16 cellular contexts compared by ENCODE assay signal in the genomic region with DNA sequence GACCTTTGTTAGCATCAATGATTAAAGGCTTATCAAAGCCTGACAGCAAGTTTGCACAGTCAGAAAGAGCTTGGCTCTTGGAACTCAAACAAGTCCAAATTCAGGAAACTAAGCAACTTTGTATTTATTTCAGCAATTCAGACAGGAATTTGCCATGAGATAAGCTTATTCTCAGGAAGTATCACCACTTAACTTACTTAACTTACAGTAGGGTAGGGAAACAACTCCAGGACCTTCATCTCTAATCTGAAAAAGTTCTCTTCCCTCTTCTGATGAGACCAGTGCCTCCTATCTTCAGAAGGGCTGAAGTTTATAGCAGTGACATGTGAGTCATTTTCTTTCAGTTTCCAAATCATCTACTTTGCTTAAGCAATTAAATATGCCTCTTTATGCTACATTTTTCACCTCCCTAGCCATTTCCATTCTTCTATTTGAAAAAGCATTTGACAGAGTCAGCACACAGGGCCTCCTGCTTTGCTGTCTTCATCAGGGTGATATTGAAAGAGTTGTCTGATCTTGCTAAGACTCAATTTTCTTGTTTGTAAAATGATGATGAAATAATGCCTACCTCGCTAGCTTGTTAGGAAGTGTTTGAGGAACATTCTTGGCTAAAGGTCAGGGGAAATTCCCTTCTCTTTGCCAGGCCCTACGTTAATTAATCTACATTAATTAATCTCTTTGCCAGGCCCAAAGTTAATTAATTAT.
DNase-seq lines count a peak whose midpoint lies in the region; ATAC-seq and TF ChIP-seq lines count a peak whose summit lies in the region.
"Had no signal": no experiment of that assay in that cellular context is flagged by ENCODE, and none has a peak within 500 bp of the region (broad histone marks: within the 10 kb centered on the region; RNA-seq: fewer than 3 reads in every experiment).

No MANE protein-coding gene starts in this region.

- DNase-seq in left ventricle myocardium inferior, result no peak
- no peak for DNase-seq in Right ventricle myocardium superior
- DNase-seq in astrocyte of the spinal cord (ENCODE audit: low read depth, low spot score), result no peak
- DNase-seq in foreskin keratinocyte, result peak; percentile 44 to 54
- DNase-seq in type B pancreatic cell (ENCODE audit: extremely low spot score, unreplicated experiment), result no peak
- no peak for DNase-seq in activated gamma-delta T cell (lab: John Stamatoyannopoulos, UW)
- DNase-seq in OCI-M2 (lab: John Stamatoyannopoulos, UW; ENCODE audit: unreplicated experiment), result no peak
- DNase-seq in activated CD8-positive, alpha-beta T cell treated with anti-CD3 and anti-CD28 coated beads, Interleukin-2, amount 10 ng/mL, durations not matched to agents 7 days and 5 days, result no peak
- DNase-seq: activated T-cell treated with anti-CD3 and anti-CD28 coated beads, Interleukin-2, amount 50 U/mL, for 4 hours; effector memory CD8-positive, alpha-beta T cell; lower lobe of right lung; NCI-H748 treated with DMSO at 0.1 percent for 48 hours; stimulated activated CD4-positive, alpha-beta T cell treated with anti-CD3 and anti-CD28 coated beads, Interleukin-12 subunit alpha, Interleukin-12 subunit beta, amount 100 ng/mL, for 4 hours; T1000 had no signal

- H3K4me3 ChIP-seq in left ventricle myocardium inferior, result no peak overlapping the region
- no peak overlapping the region for H3K4me3 ChIP-seq in astrocyte of the spinal cord (ENCODE audit: low read depth, low read length)
- H3K4me3 ChIP-seq: BLaER1, lower lobe of right lung had no signal

- intact Hi-C loops in left ventricle myocardium inferior (cut with micrococcal nuclease) (no loop called here), Right ventricle myocardium superior (cut with DNase I) (no loop called here)

- TF ChIP-seq CTCF in left ventricle myocardium inferior (IDR thresholded peaks at IDR 0.05; ENCODE audit: borderline replicate concordance) (peak; percentile 45), astrocyte of the spinal cord (IDR thresholded peaks at IDR 0.05; ENCODE audit: low read depth, low read length) (peak; percentile 21), foreskin keratinocyte (conservative IDR thresholded peaks at IDR 0.05) (peak; percentile 65), type B pancreatic cell (conservative IDR thresholded peaks at IDR 0.05) (no peak)

- H3K36me3 Mint-ChIP-seq in type B pancreatic cell, result no peaks in the 10 kb centered on the region
- H3K36me3 Mint-ChIP-seq in activated CD8-positive, alpha-beta T cell treated with anti-CD3 and anti-CD28 coated beads, Interleukin-2, amount 10 ng/mL, durations not matched to agents 7 days and 5 days (ENCODE audit: low read depth), result no peaks in the 10 kb centered on the region
- H3K36me3 Mint-ChIP-seq: stimulated activated memory B cell treated with anti-CD40 and anti-IgM and Interleukin-4, amounts not matched to agents 10 μg/mL and 1 μg/mL and 100 μg/mL, for 72 hours had no signal

- no peaks in the 10 kb centered on the region for H3K27me3 ChIP-seq in left ventricle myocardium inferior (ENCODE audit: low read depth)
- H3K27me3 ChIP-seq in foreskin keratinocyte, result no peaks in the 10 kb centered on the region
- H3K27me3 ChIP-seq: BLaER1 had no signal

- POLR2A ChIA-PET in activated CD8-positive, alpha-beta T cell treated with anti-CD3 and anti-CD28 coated beads, Interleukin-2, amount 10 ng/mL, durations not matched to agents 7 days and 5 days (lab: Charles Lee), result no interaction called here

- in situ Hi-C loops in astrocyte of the spinal cord (cut with HindIII; ENCODE audit: low sequenced_read_pairs), result no loop called here

- CTCF ChIA-PET in activated CD8-positive, alpha-beta T cell treated with anti-CD3 and anti-CD28 coated beads, Interleukin-2, amount 10 ng/mL, durations not matched to agents 7 days and 5 days (lab: Charles Lee), result no interaction called here

- H3K27me3 Mint-ChIP-seq in type B pancreatic cell, result no peaks in the 10 kb centered on the region
- H3K27me3 Mint-ChIP-seq in activated CD8-positive, alpha-beta T cell treated with anti-CD3 and anti-CD28 coated beads, Interleukin-2, amount 10 ng/mL, durations not matched to agents 7 days and 5 days (ENCODE audit: low read depth), result no peaks in the 10 kb centered on the region
- H3K27me3 Mint-ChIP-seq: effector memory CD8-positive, alpha-beta T cell; stimulated activated memory B cell treated with anti-CD40 and anti-IgM and Interleukin-4, amounts not matched to agents 10 μg/mL and 1 μg/mL and 100 μg/mL, for 72 hours had no signal

- H3K27ac Mint-ChIP-seq in type B pancreatic cell, result peak overlapping the region; percentile 27
- no peak overlapping the region for H3K27ac Mint-ChIP-seq in activated CD8-positive, alpha-beta T cell treated with anti-CD3 and anti-CD28 coated beads, Interleukin-2, amount 10 ng/mL, durations not matched to agents 7 days and 5 days
- H3K27ac Mint-ChIP-seq: effector memory CD8-positive, alpha-beta T cell; stimulated activated memory B cell treated with anti-CD40 and anti-IgM and Interleukin-4, amounts not matched to agents 10 μg/mL and 1 μg/mL and 100 μg/mL, for 72 hours had no signal

- no peak overlapping the region for H3K4me3 Mint-ChIP-seq in type B pancreatic cell
- H3K4me3 Mint-ChIP-seq in activated CD8-positive, alpha-beta T cell treated with anti-CD3 and anti-CD28 coated beads, Interleukin-2, amount 10 ng/mL, durations not matched to agents 7 days and 5 days, result no peak overlapping the region
- H3K4me3 Mint-ChIP-seq: activated T-cell treated with anti-CD3 and anti-CD28 coated beads, Interleukin-2, amount 50 U/mL, for 4 hours; effector memory CD8-positive, alpha-beta T cell; stimulated activated memory B cell treated with anti-CD40 and anti-IgM and Interleukin-4, amounts not matched to agents 10 μg/mL and 1 μg/mL and 100 μg/mL, for 72 hours had no signal

- peaks cover 22% of the 10 kb centered on the region for H3K4me1 Mint-ChIP-seq in type B pancreatic cell (ENCODE audit: unreplicated experiment)
- H3K4me1 Mint-ChIP-seq in activated CD8-positive, alpha-beta T cell treated with anti-CD3 and anti-CD28 coated beads, Interleukin-2, amount 10 ng/mL, durations not matched to agents 7 days and 5 days (ENCODE audit: low read depth), result no peaks in the 10 kb centered on the region
- H3K4me1 Mint-ChIP-seq: stimulated activated memory B cell treated with anti-CD40 and anti-IgM and Interleukin-4, amounts not matched to agents 10 μg/mL and 1 μg/mL and 100 μg/mL, for 72 hours had no signal

- no peaks in the 10 kb centered on the region for H3K9me3 ChIP-seq in left ventricle myocardium inferior (replicated peaks)
- H3K9me3 ChIP-seq: BLaER1, lower lobe of right lung had no signal

- H3K27ac ChIP-seq in left ventricle myocardium inferior (replicated peaks) (peak overlapping the region; percentile 41), foreskin keratinocyte (no peak overlapping the region)
- H3K27ac ChIP-seq: BLaER1, lower lobe of right lung had no signal

- no peaks in the 10 kb centered on the region for H3K36me3 ChIP-seq in left ventricle myocardium inferior
- H3K36me3 ChIP-seq: BLaER1, lower lobe of right lung had no signal

- H3K4me1 ChIP-seq in left ventricle myocardium inferior (peaks cover 11% of the 10 kb centered on the region), foreskin keratinocyte (no peaks in the 10 kb centered on the region)
- H3K4me1 ChIP-seq: BLaER1 had no signal

- ATAC-seq in Right ventricle myocardium superior (ENCODE audit: poor library complexity) (no peak), foreskin keratinocyte (peak; percentile 47)
- no peak for ATAC-seq in activated CD8-positive, alpha-beta T cell treated with anti-CD3 and anti-CD28 coated beads, Interleukin-2, amount 10 ng/mL, durations not matched to agents 7 days and 5 days
- ATAC-seq: activated T-cell treated with anti-CD3 and anti-CD28 coated beads, Interleukin-2, amount 50 U/mL, for 4 hours; effector memory CD8-positive, alpha-beta T cell; stimulated activated memory B cell treated with anti-CD40 and anti-IgM and Interleukin-4, amounts not matched to agents 10 μg/mL and 1 μg/mL and 100 μg/mL, for 72 hours had no signal

- H3K9me3 Mint-ChIP-seq in type B pancreatic cell, result no peaks in the 10 kb centered on the region
- peaks cover 3% of the 10 kb centered on the region for H3K9me3 Mint-ChIP-seq in activated CD8-positive, alpha-beta T cell treated with anti-CD3 and anti-CD28 coated beads, Interleukin-2, amount 10 ng/mL, durations not matched to agents 7 days and 5 days (ENCODE audit: insufficient read depth)
- H3K9me3 Mint-ChIP-seq: stimulated activated memory B cell treated with anti-CD40 and anti-IgM and Interleukin-4, amounts not matched to agents 10 μg/mL and 1 μg/mL and 100 μg/mL, for 72 hours had no signal

Comparison
In these comparisons a context has a peak if more than half of its experiments do, and no peak if none do; other contexts are left out.
1. DNase-seq: peak in foreskin keratinocyte (2 of 2); none in left ventricle myocardium inferior (single experiment), Right ventricle myocardium superior (single experiment), astrocyte of the spinal cord (single experiment), type B pancreatic cell (single experiment), activated gamma-delta T cell (single experiment), OCI-M2 (single experiment) and activated CD8-positive, alpha-beta T cell treated with anti-CD3 and anti-CD28 coated beads, Interleukin-2, amount 10 ng/mL, durations not matched to agents 7 days and 5 days (single experiment).